9 cellular contexts compared by ENCODE assay signal in genomic region chr1:12480748-12481362, GRCh38.
DNase-seq lines count a peak whose midpoint lies in the region; ATAC-seq and TF ChIP-seq lines count a peak whose summit lies in the region.
"Had no signal": no experiment of that assay in that cellular context is flagged by ENCODE, and none has a peak within 500 bp of the region (broad histone marks: within the 10 kb centered on the region; RNA-seq: fewer than 3 reads in every experiment).

No MANE protein-coding gene starts in this region.

- H3K4me3 ChIP-seq in right cardiac atrium (ENCODE audit: low read length) (no peak overlapping the region), adrenal gland (no peak overlapping the region)

- peaks cover 67% of the 10 kb centered on the region for H3K36me3 Mint-ChIP-seq in activated T-cell treated with anti-CD3 and anti-CD28 coated beads, Interleukin-2, amount 50 U/mL, for 24 hours (ENCODE audit: low read depth)

- H3K4me1 ChIP-seq in right cardiac atrium (ENCODE audit: control insufficient read depth, insufficient read depth, low read length): peaks cover 41% of the 10 kb centered on the region
- H3K4me1 ChIP-seq in adrenal gland (replicated peaks in 1 of 2): peaks cover 5 to 39% of the 10 kb centered on the region in 2 donors

- 70% methylated on average over 5 of the region's 5 CpGs for WGBS in right cardiac atrium
- WGBS in adrenal gland, 4 donors: 77 to 100% (median 81%) methylated on average over 2 to 5 of the region's 5 CpGs

- H3K9me3 Mint-ChIP-seq in activated T-cell treated with anti-CD3 and anti-CD28 coated beads, Interleukin-2, amount 50 U/mL, for 24 hours: no peaks in the 10 kb centered on the region
- no peaks in the 10 kb centered on the region for H3K9me3 Mint-ChIP-seq in stimulated activated naive CD8-positive, alpha-beta T cell treated with anti-CD3 and anti-CD28 coated beads, Interleukin-15, amount 100 ng/mL, for 72 hours

- H3K27ac Mint-ChIP-seq in activated T-cell treated with anti-CD3 and anti-CD28 coated beads, Interleukin-2, amount 50 U/mL, for 24 hours: peak overlapping the region; percentile 86
- peak overlapping the region; percentile 71 to 95 for H3K27ac Mint-ChIP-seq in stimulated activated naive CD8-positive, alpha-beta T cell treated with anti-CD3 and anti-CD28 coated beads, Interleukin-15, amount 100 ng/mL, for 72 hours

- ATAC-seq in right cardiac atrium (peak in 1 of 2 donors; percentile 69), GM21381 (IDR thresholded peaks at IDR 0.05; ENCODE audit: unreplicated experiment) (no peak)
- ATAC-seq in stimulated activated naive CD8-positive, alpha-beta T cell treated with anti-CD3 and anti-CD28 coated beads, Interleukin-15, amount 100 ng/mL, for 72 hours: peak; percentile 66

- no peak for TF ChIP-seq CTCF in adrenal gland (IDR thresholded peaks at IDR 0.05)

- H3K27me3 Mint-ChIP-seq in activated T-cell treated with anti-CD3 and anti-CD28 coated beads, Interleukin-2, amount 50 U/mL, for 24 hours: no peaks in the 10 kb centered on the region
- no peaks in the 10 kb centered on the region for H3K27me3 Mint-ChIP-seq in stimulated activated naive CD8-positive, alpha-beta T cell treated with anti-CD3 and anti-CD28 coated beads, Interleukin-15, amount 100 ng/mL, for 72 hours

- no peak for TF ChIP-seq POLR2A in adrenal gland (IDR thresholded peaks at IDR 0.05)

- DNase-seq in COLO829 (ENCODE audit: low spot score) (peak; percentile 78), KG1 (lab: John Stamatoyannopoulos, UW) (peak; percentile 26), right cardiac atrium (no peak), NCI-H1105 treated with DMSO at 0.1 percent for 48 hours (lab: John Stamatoyannopoulos, UW) (no peak), adrenal gland (no peak)
- DNase-seq in activated T-cell treated with anti-CD3 and anti-CD28 coated beads, Interleukin-2, amount 50 U/mL, for 24 hours: peak; percentile 60
- no peak for DNase-seq in stimulated activated naive CD8-positive, alpha-beta T cell treated with anti-CD3 and anti-CD28 coated beads, Interleukin-15, amount 100 ng/mL, for 72 hours

- intact Hi-C loops in right cardiac atrium (cut with DNase I) (loop anchor here in 2 of 4 donors (5.0 to 10.0 kb wide), 2 partner anchors 46 to 134 kb away; partner anchors contain the start of gene DHRS3 (in 1 of the 2)), adrenal gland (cut with DNase I) (no loop called here)

- H3K27me3 ChIP-seq in right cardiac atrium (ENCODE audit: control insufficient read depth, insufficient read depth): no peaks in the 10 kb centered on the region
- no peaks in the 10 kb centered on the region for H3K27me3 ChIP-seq in adrenal gland

- no peaks in the 10 kb centered on the region for H3K36me3 ChIP-seq in adrenal gland (replicated peaks in 1 of 2)

- no peak overlapping the region for H3K4me3 Mint-ChIP-seq in activated T-cell treated with anti-CD3 and anti-CD28 coated beads, Interleukin-2, amount 50 U/mL, for 24 hours
- H3K4me3 Mint-ChIP-seq in stimulated activated naive CD8-positive, alpha-beta T cell treated with anti-CD3 and anti-CD28 coated beads, Interleukin-15, amount 100 ng/mL, for 72 hours: peak overlapping the region in 1 of 2 donors; percentile 80
- H3K4me3 Mint-ChIP-seq: neural crest cell had no signal

- H3K9me3 ChIP-seq in right cardiac atrium (ENCODE audit: control insufficient read depth, low read length): no peaks in the 10 kb centered on the region
- H3K9me3 ChIP-seq in adrenal gland (replicated peaks in 1 of 3): no peaks in the 10 kb centered on the region

- H3K27ac ChIP-seq in right cardiac atrium (ENCODE audit: low read length) (peak overlapping the region; percentile 50), adrenal gland (peak overlapping the region in 2 of 5 donors; percentile 67 to 73)

- peaks cover 65% of the 10 kb centered on the region for H3K4me1 Mint-ChIP-seq in activated T-cell treated with anti-CD3 and anti-CD28 coated beads, Interleukin-2, amount 50 U/mL, for 24 hours (ENCODE audit: low read depth)
- H3K4me1 Mint-ChIP-seq in stimulated activated naive CD8-positive, alpha-beta T cell treated with anti-CD3 and anti-CD28 coated beads, Interleukin-15, amount 100 ng/mL, for 72 hours: peaks cover 75% of the 10 kb centered on the region

Comparison
In these comparisons a context has a peak if more than half of its experiments do, and no peak if none do; other contexts are left out.
1. DNase-seq: peak in COLO829 (single experiment), KG1 (single experiment) and activated T-cell treated with anti-CD3 and anti-CD28 coated beads, Interleukin-2, amount 50 U/mL, for 24 hours (single experiment); none in right cardiac atrium (0 of 3), stimulated activated naive CD8-positive, alpha-beta T cell treated with anti-CD3 and anti-CD28 coated beads, Interleukin-15, amount 100 ng/mL, for 72 hours (0 of 2), NCI-H1105 treated with DMSO at 0.1 percent for 48 hours (single experiment) and adrenal gland (0 of 7).